15 cellular contexts compared by ENCODE assay signal in the genomic region with DNA sequence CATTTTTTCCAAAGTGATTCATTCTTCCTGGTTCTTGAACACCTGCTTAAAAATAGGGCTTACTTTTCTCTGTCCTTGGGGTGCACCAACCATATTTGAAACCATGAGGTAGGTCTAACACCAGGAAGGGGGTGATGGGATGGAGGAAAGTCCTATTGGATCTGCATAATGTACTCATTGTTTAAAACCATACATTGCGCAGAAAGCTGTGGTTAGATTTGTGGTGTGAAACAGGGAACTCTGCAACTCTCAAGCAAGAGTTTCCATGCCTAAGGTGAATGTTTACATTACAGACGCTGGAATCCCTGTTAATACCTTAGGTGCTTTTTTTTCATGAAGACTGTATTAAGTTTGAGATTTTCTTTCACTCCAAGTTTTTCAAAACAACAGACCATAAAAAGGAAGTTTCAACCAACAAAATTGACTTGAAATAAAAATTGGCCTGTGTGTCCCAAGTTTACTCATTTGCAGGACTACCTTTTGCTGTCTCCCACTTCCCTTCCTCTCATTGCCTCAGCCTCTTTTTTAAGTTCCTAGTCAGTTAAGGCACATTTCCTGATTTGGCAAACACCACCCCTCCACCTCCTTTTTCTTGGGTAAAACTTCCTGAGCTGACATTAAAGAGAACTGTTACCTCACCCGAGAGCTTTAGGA. TPM values are rescaled to one million over a fixed set of nuclear protein-coding genes. Genes with fewer than 3 reads are reported as not detected.
DNase-seq lines count a peak whose midpoint lies in the region; FAIRE-seq and TF ChIP-seq lines count a peak whose summit lies in the region.
"Had no signal": no experiment of that assay in that cellular context is flagged by ENCODE, and none has a peak within 500 bp of the region (broad histone marks: within the 10 kb centered on the region; RNA-seq: fewer than 3 reads in every experiment).

No MANE protein-coding gene starts in this region.

- H3K23ac ChIP-seq in H9 (ENCODE audit: insufficient read length, low read depth, low read length) (no peak overlapping the region), mesenchymal stem cell (ENCODE audit: low read length in 2 of 2) (no peak overlapping the region)

- H4K91ac ChIP-seq in H9 (ENCODE audit: insufficient read length, low read depth, low read length) (no peak overlapping the region), mesenchymal stem cell (ENCODE audit: low read length) (no peak overlapping the region)

- peak overlapping the region; percentile 13 to 59 (median 43); a peak in 14 of 20 replicates for H3K4me3 ChIP-seq in BLaER1 treated with 17β-estradiol and CSF1 and Interleukin-3, amounts not matched to agents 10 nM and 100 nM
- H3K4me3 ChIP-seq in mesenchymal stem cell (ENCODE audit: insufficient read depth in 1 of 2, low read depth in 1 of 2, low read length in 2 of 2) = no peak overlapping the region
- H3K4me3 ChIP-seq: breast epithelium, gastrocnemius medialis, pancreas had no signal

- H3K56ac ChIP-seq in H9 (ENCODE audit: insufficient read length, low read depth, low read length) = no peak overlapping the region

- no peak for TF ChIP-seq CTCF in H9 (conservative IDR thresholded peaks at IDR 0.05)

- H4K5ac ChIP-seq in H9 (ENCODE audit: insufficient read length, low read depth, low read length) = no peak overlapping the region

- H2AK5ac ChIP-seq in H9 (ENCODE audit: insufficient read length, low read length) (no peak overlapping the region), mesenchymal stem cell (ENCODE audit: low read length, severe bottlenecking) (no peak overlapping the region)

- H3K27ac Mint-ChIP-seq in H9 = peak overlapping the region; percentile 23 to 41 (median 24); a peak in 1 of 7 replicates
- H3K27ac Mint-ChIP-seq: activated naive CD4-positive, alpha-beta T cell treated with anti-CD3 and anti-CD28 coated beads for 36 hours had no signal

- peaks cover 30 to 37% of the 10 kb centered on the region in 2 experiments for H3K4me1 Mint-ChIP-seq in H9

- peak overlapping the region; percentile 76 to 98 (median 89) for H3K4me2 ChIP-seq in BLaER1 treated with 17β-estradiol and CSF1 and Interleukin-3, amounts not matched to agents 10 nM and 100 nM
- no peak overlapping the region for H3K4me2 ChIP-seq in H9 (ENCODE audit: insufficient read depth, insufficient read length, low read length)
- H3K4me2 ChIP-seq in mesenchymal stem cell (ENCODE audit: low read length, poor library complexity, severe bottlenecking) = no peak overlapping the region

- no peak overlapping the region for H3K4ac ChIP-seq in H9 (ENCODE audit: low read depth, low read length)
- no peak overlapping the region for H3K4ac ChIP-seq in mesenchymal stem cell (ENCODE audit: low read depth in 1 of 2, low read length in 2 of 2)

- H3K9me3 Mint-ChIP-seq in H9 = no peaks in the 10 kb centered on the region
- H3K9me3 Mint-ChIP-seq: activated naive CD4-positive, alpha-beta T cell treated with anti-CD3 and anti-CD28 coated beads for 36 hours had no signal

- DNase-seq in H9 (no peak), SKM-1 (lab: John Stamatoyannopoulos, UW; ENCODE audit: unreplicated experiment) (peak; percentile 81), mesenchymal stem cell (peak; percentile 16), nucleus accumbens (lab: John Stamatoyannopoulos, UW) (no peak), NCI-H1105 treated with DMSO at 0.1 percent for 48 hours (lab: John Stamatoyannopoulos, UW) (no peak), HTR-8/SVneo (ENCODE audit: insufficient read length, low spot score) (no peak), NCI-H82 (lab: John Stamatoyannopoulos, UW) (no peak)
- DNase-seq: activated naive CD4-positive, alpha-beta T cell treated with anti-CD3 and anti-CD28 coated beads for 36 hours; NCI-H1436; NCI-H526 treated with DMSO at 0.1 percent for 48 hours; stimulated activated CD8-positive, alpha-beta memory T cell treated with anti-CD3 and anti-CD28 coated beads, Interleukin-4, amount 100 ng/mL, for 48 hours had no signal

- H3K9me3 ChIP-seq in BLaER1 treated with 17β-estradiol and CSF1 and Interleukin-3, amounts not matched to agents 10 nM and 100 nM (replicated peaks in 1 of 11) = peaks cover 0 to 31% (median 0%) of the 10 kb centered on the region in 11 experiments; a peak in 6 of 22 replicates
- no peaks in the 10 kb centered on the region for H3K9me3 ChIP-seq in H9 (ENCODE audit: control insufficient read depth, low read depth, low read length)
- H3K9me3 ChIP-seq in mesenchymal stem cell (ENCODE audit: control insufficient read depth, low read length) = no peaks in the 10 kb centered on the region
- H3K9me3 ChIP-seq: breast epithelium, gastrocnemius medialis, pancreas had no signal

- no peaks in the 10 kb centered on the region for H3K79me1 ChIP-seq in H9 (ENCODE audit: insufficient read depth, low read depth, low read length, poor library complexity, severe bottlenecking)
- H3K79me1 ChIP-seq in mesenchymal stem cell (replicated peaks; ENCODE audit: low read length, poor library complexity, severe bottlenecking) = no peaks in the 10 kb centered on the region

- H3K27me3 ChIP-seq in BLaER1 treated with 17β-estradiol and CSF1 and Interleukin-3, amounts not matched to agents 10 nM and 100 nM = no peaks in the 10 kb centered on the region
- H3K27me3 ChIP-seq in H9 (ENCODE audit: insufficient read depth, low read length) (no peaks in the 10 kb centered on the region), mesenchymal stem cell (ENCODE audit: control insufficient read depth in 1 of 2, insufficient read depth in 1 of 2, low read length in 2 of 2) (no peaks in the 10 kb centered on the region)
- H3K27me3 ChIP-seq: breast epithelium, gastrocnemius medialis, pancreas had no signal

- no CpG with 5 or more reads among the region's 3 CpGs for WGBS in H9 (ENCODE audit: extremely low coverage, insufficient read length, low lambda C conversion rate)
- WGBS in mesenchymal stem cell = 88% methylated on average over 2 of the region's 3 CpGs

- H3K9ac ChIP-seq in BLaER1 treated with 17β-estradiol and CSF1 and Interleukin-3, amounts not matched to agents 10 nM and 100 nM = peak overlapping the region in 10 of 11 experiments; percentile 27 to 80 (median 67); a peak in 16 of 22 replicates
- H3K9ac ChIP-seq in H9 (ENCODE audit: extremely low read depth, insufficient read length, low read length) (no peak overlapping the region), mesenchymal stem cell (ENCODE audit: low read length) (no peak overlapping the region)

- H3K4me3 Mint-ChIP-seq in H9 = no peak overlapping the region
- H3K4me3 Mint-ChIP-seq: activated naive CD4-positive, alpha-beta T cell treated with anti-CD3 and anti-CD28 coated beads for 36 hours had no signal

- H3K14ac ChIP-seq in H9 (ENCODE audit: insufficient read depth, low read length) (no peak overlapping the region), mesenchymal stem cell (ENCODE audit: low read length in 2 of 2) (no peak overlapping the region)

- H2BK12ac ChIP-seq in H9 (ENCODE audit: insufficient read length, low read depth, low read length) = no peak overlapping the region
- no peak overlapping the region for H2BK12ac ChIP-seq in mesenchymal stem cell (ENCODE audit: low read length in 2 of 2)

- peaks cover 34 to 98% (median 77%) of the 10 kb centered on the region in 10 experiments for H3K4me1 ChIP-seq in BLaER1 treated with 17β-estradiol and CSF1 and Interleukin-3, amounts not matched to agents 10 nM and 100 nM
- H3K4me1 ChIP-seq in H9 (ENCODE audit: insufficient read depth, low read length) (peaks cover 3% of the 10 kb centered on the region), mesenchymal stem cell (ENCODE audit: control insufficient read depth, insufficient read depth, low read depth, low read length) (no peaks in the 10 kb centered on the region)
- H3K4me1 ChIP-seq: breast epithelium, gastrocnemius medialis, pancreas had no signal

- H2AFZ ChIP-seq in H9 (ENCODE audit: low read length) (no peak overlapping the region), mesenchymal stem cell (ENCODE audit: low read depth, low read length) (no peak overlapping the region)

- peaks cover 0 to 97% (median 0%) of the 10 kb centered on the region in 11 experiments; a peak in 2 of 22 replicates for H4K20me1 ChIP-seq in BLaER1 treated with 17β-estradiol and CSF1 and Interleukin-3, amounts not matched to agents 10 nM and 100 nM
- no peaks in the 10 kb centered on the region for H4K20me1 ChIP-seq in H9 (ENCODE audit: control insufficient read depth, insufficient read depth, insufficient read length)

- H3K36me3 ChIP-seq in BLaER1 treated with 17β-estradiol and CSF1 and Interleukin-3, amounts not matched to agents 10 nM and 100 nM = peaks cover 0 to 51% (median 0%) of the 10 kb centered on the region in 11 experiments; a peak in 3 of 22 replicates
- H3K36me3 ChIP-seq in mesenchymal stem cell (ENCODE audit: control insufficient read depth in 1 of 2, insufficient read depth in 2 of 2, low read depth in 1 of 2, low read length in 2 of 2) = no peaks in the 10 kb centered on the region
- H3K36me3 ChIP-seq: breast epithelium, gastrocnemius medialis, pancreas had no signal

- no peak overlapping the region for H3K18ac ChIP-seq in H9 (ENCODE audit: insufficient read length, low read depth, low read length)
- H3K18ac ChIP-seq in mesenchymal stem cell (ENCODE audit: low read depth in 1 of 2, low read length in 2 of 2) = no peak overlapping the region

- H4K8ac ChIP-seq in H9 (replicated peaks; ENCODE audit: insufficient read length, low read depth, low read length) (no peak overlapping the region), mesenchymal stem cell (ENCODE audit: low read length) (no peak overlapping the region)

- no peaks in the 10 kb centered on the region; a peak in 1 of 7 replicates for H3K36me3 Mint-ChIP-seq in H9 (ENCODE audit: insufficient read depth in 1 of 3, low read depth in 3 of 3)

- no peak overlapping the region for H2BK15ac ChIP-seq in H9 (ENCODE audit: low read depth, low read length)
- H2BK15ac ChIP-seq in mesenchymal stem cell (ENCODE audit: low read depth, poor library complexity, severe bottlenecking) = no peak overlapping the region

- no peaks in the 10 kb centered on the region for H3K23me2 ChIP-seq in H9 (ENCODE audit: insufficient read length, low read depth, low read length, poor library complexity, severe bottlenecking)

- no peak overlapping the region for H3T11ph ChIP-seq in H9 (ENCODE audit: low read length)

- no peak overlapping the region for H2BK20ac ChIP-seq in H9 (ENCODE audit: low read depth, low read length, poor library complexity, severe bottlenecking)

- no peaks in the 10 kb centered on the region for H3K79me2 ChIP-seq in H9 (ENCODE audit: insufficient read depth, low read length)

- H2BK5ac ChIP-seq in H9 (ENCODE audit: insufficient read length, low read length) (no peak overlapping the region), mesenchymal stem cell (ENCODE audit: low read depth, low read length, poor library complexity, severe bottlenecking) (no peak overlapping the region)

- H3K27ac ChIP-seq in BLaER1 treated with 17β-estradiol and CSF1 and Interleukin-3, amounts not matched to agents 10 nM and 100 nM = peak overlapping the region; percentile 64 to 93 (median 82)
- H3K27ac ChIP-seq in H9 (ENCODE audit: insufficient read length, low read depth, low read length) (no peak overlapping the region), mesenchymal stem cell (ENCODE audit: low read length, poor library complexity, severe bottlenecking) (no peak overlapping the region)
- H3K27ac ChIP-seq: gastrocnemius medialis, pancreas had no signal

- H2BK120ac ChIP-seq in H9 (ENCODE audit: low read depth, low read length, poor library complexity, severe bottlenecking) (no peak overlapping the region), mesenchymal stem cell (ENCODE audit: low read depth, low read length) (no peak overlapping the region)

- FAIRE-seq in HTR-8/SVneo (lab: Jason Lieb, UNC) = no peak
- FAIRE-seq: pancreas had no signal

- no peaks in the 10 kb centered on the region; the same call in 1 of the 2 replicates for H3K27me3 Mint-ChIP-seq in H9 (ENCODE audit: low read depth)

RNA-seq across cellular contexts. Expression of gene RBPJ, which starts 48.0 kb away (rescaled TPM):
- 155 and 166 TPM in 2 replicates for total RNA-seq in H9 (2021)
- 55.7 TPM for polyA plus RNA-seq in mesenchymal stem cell (2013, experiment 1 of 2)
- polyA plus RNA-seq in mesenchymal stem cell (2013, experiment 2 of 2) = 54.9 TPM

Comparison
In these comparisons a context has a peak if more than half of its experiments do, and no peak if none do; other contexts are left out.
1. H3K27ac ChIP-seq: peak in BLaER1 treated with 17β-estradiol and CSF1 and Interleukin-3, amounts not matched to agents 10 nM and 100 nM (11 of 11); none in H9 (single experiment) and mesenchymal stem cell (single experiment).
2. H3K4me2 ChIP-seq: peak in BLaER1 treated with 17β-estradiol and CSF1 and Interleukin-3, amounts not matched to agents 10 nM and 100 nM (11 of 11); none in H9 (single experiment) and mesenchymal stem cell (single experiment).
3. H3K4me3 ChIP-seq: peak in BLaER1 treated with 17β-estradiol and CSF1 and Interleukin-3, amounts not matched to agents 10 nM and 100 nM (10 of 10); none in mesenchymal stem cell (0 of 2).
4. H3K9ac ChIP-seq: peak in BLaER1 treated with 17β-estradiol and CSF1 and Interleukin-3, amounts not matched to agents 10 nM and 100 nM (10 of 11); none in H9 (single experiment) and mesenchymal stem cell (single experiment).
5. DNase-seq: peak in SKM-1 (single experiment) and mesenchymal stem cell (single experiment); none in H9 (single experiment), nucleus accumbens (0 of 56), NCI-H1105 treated with DMSO at 0.1 percent for 48 hours (single experiment), HTR-8/SVneo (single experiment) and NCI-H82 (single experiment).